1 cellular context compared by ENCODE assay signal in the genomic region with DNA sequence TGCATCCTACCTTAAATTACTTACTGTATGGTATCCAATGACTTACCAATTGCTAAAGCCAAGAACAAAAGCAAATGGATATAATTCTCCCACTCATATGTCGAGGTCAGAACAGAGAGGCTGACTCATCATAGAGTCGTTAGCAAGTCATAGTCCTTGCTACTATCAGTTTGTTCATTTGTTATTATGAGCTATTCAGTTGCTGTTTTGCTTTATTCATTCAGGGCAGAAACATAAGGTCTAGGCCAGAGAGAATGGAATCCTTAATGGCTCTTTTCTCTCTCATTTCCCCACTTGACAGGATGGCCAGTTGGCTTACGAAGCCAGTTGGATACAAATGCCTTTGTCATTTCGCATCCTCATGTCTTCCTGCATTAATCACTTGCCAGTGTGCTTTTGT.
TF ChIP-seq lines count a peak whose summit lies in the region.

No MANE protein-coding gene starts in this region.

TF ChIP-seq in H1, 55 proteins besides CTCF, POLR2A, EP300 and RAD21 (continued from another document):
- TF ChIP-seq SAP30 (IDR thresholded peaks at IDR 0.05; ENCODE audit: insufficient read depth, insufficient replicate concordance, low read length) (no peak), KDM1A (IDR thresholded peaks at IDR 0.05; ENCODE audit: borderline replicate concordance, low read length) (no peak), YY1 (IDR thresholded peaks at IDR 0.05; ENCODE audit: low read depth, low read length) (no peak), TBP (IDR thresholded peaks at IDR 0.05; ENCODE audit: low read depth, low read length) (no peak), POU5F1 (IDR thresholded peaks at IDR 0.05; ENCODE audit: low read depth, low read length) (no peak)
- TF ChIP-seq, protein P1, sequence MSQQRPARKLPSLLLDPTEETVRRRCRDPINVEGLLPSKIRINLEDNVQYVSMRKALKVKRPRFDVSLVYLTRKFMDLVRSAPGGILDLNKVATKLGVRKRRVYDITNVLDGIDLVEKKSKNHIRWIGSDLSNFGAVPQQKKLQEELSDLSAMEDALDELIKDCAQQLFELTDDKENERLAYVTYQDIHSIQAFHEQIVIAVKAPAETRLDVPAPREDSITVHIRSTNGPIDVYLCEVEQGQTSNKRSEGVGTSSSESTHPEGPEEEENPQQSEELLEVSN (IDR thresholded peaks at IDR 0.05) = no peak
